ENCODE assay signal across 9 cellular contexts in genomic region chr10:7797582-7797981, GRCh38. TPM values are rescaled to one million over a fixed set of nuclear protein-coding genes. Genes with fewer than 3 reads are reported as not detected.
A peak's percentile ranks its signal among the peaks of the same experiment; 100 is the strongest.
DNase-seq lines count a peak whose midpoint lies in the region; ATAC-seq and TF ChIP-seq lines count a peak whose summit lies in the region.
"Had no signal": no experiment of that assay in that cellular context is flagged by ENCODE, and none has a peak within 500 bp of the region (broad histone marks: within the 10 kb centered on the region; RNA-seq: fewer than 3 reads in every experiment).

No MANE protein-coding gene starts in this region.

- H3K27ac ChIP-seq in heart right ventricle: peak overlapping the region in 7 of 10 donors; percentile 44 to 84 (median 61)

- 40 to 47% methylated on average over 6 of the region's 6 CpGs for WGBS in heart right ventricle, 2 donors

- H3K4me1 Mint-ChIP-seq in HFFc6 (ENCODE audit: low read depth): peaks cover 57% of the 10 kb centered on the region
- peaks cover 40% of the 10 kb centered on the region for H3K4me1 Mint-ChIP-seq in activated T-helper 17 cell treated with anti-CD3 and anti-CD28 coated beads, Interleukin-2, amount 50 U/mL, for 72 hours

- TF ChIP-seq CTCF in HFFc6 (IDR thresholded peaks at IDR 0.05): no peak
- TF ChIP-seq CTCF in heart right ventricle (IDR thresholded peaks at IDR 0.05): no peak

- H3K4me3 Mint-ChIP-seq in HFFc6: peak overlapping the region; percentile 70
- no peak overlapping the region for H3K4me3 Mint-ChIP-seq in activated T-helper 17 cell treated with anti-CD3 and anti-CD28 coated beads, Interleukin-2, amount 50 U/mL, for 72 hours

- intact Hi-C loops in heart right ventricle (cut with DNase I): no loop called here

- in situ Hi-C loops in KBM-7 (cut with MboI; ENCODE audit: low pct_unique_long_range_greater_than_20kb, low sequenced_read_pairs): no loop called here

- H3K36me3 ChIP-seq in heart right ventricle: peaks cover 3 to 71% (median 54%) of the 10 kb centered on the region in 9 donors

- peaks cover 4 to 56% (median 37%) of the 10 kb centered on the region in 9 donors for H3K4me1 ChIP-seq in heart right ventricle

- H3K4me3 ChIP-seq in heart right ventricle: no peak overlapping the region

- peaks cover 41% of the 10 kb centered on the region for H3K36me3 Mint-ChIP-seq in HFFc6 (ENCODE audit: low read depth)
- peaks cover 99% of the 10 kb centered on the region for H3K36me3 Mint-ChIP-seq in activated T-helper 17 cell treated with anti-CD3 and anti-CD28 coated beads, Interleukin-2, amount 50 U/mL, for 72 hours (ENCODE audit: low read depth)

- H3K27ac Mint-ChIP-seq in HFFc6: peak overlapping the region; percentile 91
- H3K27ac Mint-ChIP-seq in activated T-helper 17 cell treated with anti-CD3 and anti-CD28 coated beads, Interleukin-2, amount 50 U/mL, for 72 hours: peak overlapping the region; percentile 76

- no peaks in the 10 kb centered on the region for H3K9me3 Mint-ChIP-seq in HFFc6
- H3K9me3 Mint-ChIP-seq in activated T-helper 17 cell treated with anti-CD3 and anti-CD28 coated beads, Interleukin-2, amount 50 U/mL, for 72 hours: no peaks in the 10 kb centered on the region

- peak; percentile 85 for ATAC-seq in activated T-helper 17 cell treated with anti-CD3 and anti-CD28 coated beads, Interleukin-2, amount 50 U/mL, for 72 hours (replicated peaks)
- ATAC-seq in heart right ventricle (peak; percentile 78 to 94 (median 88)), GM18858 (IDR thresholded peaks at IDR 0.05; ENCODE audit: unreplicated experiment) (no peak), GM18907 (IDR thresholded peaks at IDR 0.05; ENCODE audit: unreplicated experiment) (no peak)

- peak; percentile 92 for DNase-seq in A172 (ENCODE audit: low spot score)
- DNase-seq in HFFc6: peak; percentile 93
- DNase-seq in heart right ventricle: peak; percentile 23 to 55
- DNase-seq in NCI-H774 (lab: John Stamatoyannopoulos, UW): no peak
- DNase-seq in KBM-7: no peak
- DNase-seq: NK-92 treated with Interleukin-12 subunit alpha and Interleukin-12 subunit beta, amount 100 ng/mL, for 24 hours had no signal

- no peaks in the 10 kb centered on the region for H3K9me3 ChIP-seq in heart right ventricle

- H3K27me3 ChIP-seq in heart right ventricle: no peaks in the 10 kb centered on the region

- no peaks in the 10 kb centered on the region for H3K27me3 Mint-ChIP-seq in HFFc6 (ENCODE audit: insufficient read depth)
- H3K27me3 Mint-ChIP-seq in activated T-helper 17 cell treated with anti-CD3 and anti-CD28 coated beads, Interleukin-2, amount 50 U/mL, for 72 hours: no peaks in the 10 kb centered on the region

RNA-seq across cellular contexts. Expression of gene ATP5F1C, which starts 9.6 kb away (rescaled TPM):
- total RNA-seq in A172 (2014; rRNA removed; shearing (Covaris generic)): 638 and 718 TPM in 2 replicates
- 100 to 1,000 TPM; 298 to 340 (median 308) TPM for total RNA-seq in HFFc6 (2021; fragmentation: NEBNext Ultra II Directional; extraction: Animal tissue kit (Norgen Biotek cat#: 25700))
- total RNA-seq in activated T-helper 17 cell treated with anti-CD3 and anti-CD28 coated beads, Interleukin-2, amount 50 U/mL, for 72 hours: 100 to 1,000 TPM; 181 to 328 TPM
- 100 to 1,000 TPM; 565 to 909 (median 770) TPM for total RNA-seq in heart right ventricle
- 1,000 to 10,000 TPM in 1 of 2 donors, 100 to 1,000 TPM in 1; 561 to 1,131 TPM for polyA plus RNA-seq in heart right ventricle

RNA-seq across cellular contexts. Expression of gene KIN, which starts 9.8 kb away (rescaled TPM):
- 19.6 and 23.0 TPM in 2 replicates for total RNA-seq in A172 (2014; rRNA removed; shearing (Covaris generic))
- 10 to 100 TPM; 12.8 to 16.1 (median 15.0) TPM for total RNA-seq in HFFc6 (2021; fragmentation: NEBNext Ultra II Directional; extraction: Animal tissue kit (Norgen Biotek cat#: 25700))
- total RNA-seq in activated T-helper 17 cell treated with anti-CD3 and anti-CD28 coated beads, Interleukin-2, amount 50 U/mL, for 72 hours: 10 to 100 TPM; 10.5 to 11.0 TPM
- 1 to 10 TPM; 5.4 to 8.5 (median 6.9) TPM for total RNA-seq in heart right ventricle
- polyA plus RNA-seq in heart right ventricle: 10 to 100 TPM in 1 of 2 donors, 1 to 10 TPM in 1; 7.1 to 13.3 TPM

RNA-seq across cellular contexts. Expression of gene TAF3, which starts 20.7 kb away (rescaled TPM):
- total RNA-seq in A172 (2014; rRNA removed; shearing (Covaris generic)): 3.3 and 3.6 TPM in 2 replicates
- 10 to 100 TPM in 2 of 6 experiments, 1 to 10 TPM in 4; 8.1 to 11.3 (median 9.7) TPM for total RNA-seq in HFFc6 (2021; fragmentation: NEBNext Ultra II Directional; extraction: Animal tissue kit (Norgen Biotek cat#: 25700))
- 10 to 100 TPM in 1 of 2 donors, 1 to 10 TPM in 1; 9.7 to 14.0 TPM for total RNA-seq in activated T-helper 17 cell treated with anti-CD3 and anti-CD28 coated beads, Interleukin-2, amount 50 U/mL, for 72 hours
- 10 to 100 TPM in 8 of 10 donors, 1 to 10 TPM in 2; 9.9 to 14.9 (median 11.2) TPM for total RNA-seq in heart right ventricle
- polyA plus RNA-seq in heart right ventricle: 1 to 10 TPM; 3.6 to 6.4 TPM

Comparison
In these comparisons a context has a peak if more than half of its experiments do, and no peak if none do; other contexts are left out.
1. DNase-seq: peak in A172 (single experiment), HFFc6 (single experiment) and heart right ventricle (2 of 2); none in NCI-H774 (single experiment) and KBM-7 (single experiment).
2. ATAC-seq: peak in activated T-helper 17 cell treated with anti-CD3 and anti-CD28 coated beads, Interleukin-2, amount 50 U/mL, for 72 hours (single experiment) and heart right ventricle (8 of 8); none in GM18858 (single experiment) and GM18907 (single experiment).